In genomic region chr15:37057831-37058230, GRCh38 we compare ENCODE assay signal across 1 cellular context.
TF ChIP-seq lines count a peak whose summit lies in the region.

No MANE protein-coding gene starts in this region.

TF ChIP-seq in SK-N-SH treated with all-trans-retinoic acid at 6 μM for 48 hours, 23 proteins besides CTCF, POLR2A, EP300 and RAD21 (continued from another document):
- TF ChIP-seq RARB (CRISPR knock-in tag; IDR thresholded peaks at IDR 0.05), result no peak
- no peak for TF ChIP-seq ISL1 (CRISPR knock-in tag; IDR thresholded peaks at IDR 0.05)
- no peak for TF ChIP-seq PPARA (CRISPR knock-in tag; IDR thresholded peaks at IDR 0.05; ENCODE audit: borderline replicate concordance)
- TF ChIP-seq POU6F1 (CRISPR knock-in tag; IDR thresholded peaks at IDR 0.05; ENCODE audit: borderline replicate concordance, low read depth), result no peak
- TF ChIP-seq ZFP30 (CRISPR knock-in tag; IDR thresholded peaks at IDR 0.05), result no peak
- TF ChIP-seq ZNF70 (CRISPR knock-in tag; IDR thresholded peaks at IDR 0.05), result no peak
